ENCODE assay signal across 1 cellular context in genomic region chr2:224764565-224765236, GRCh38.
TF ChIP-seq lines count a peak whose summit lies in the region.

No MANE protein-coding gene starts in this region.

TF ChIP-seq in GM23338, 12 proteins besides CTCF, POLR2A, EP300 and RAD21 (continued from another document):
- TF ChIP-seq EZH2phosphoT487 (IDR thresholded peaks at IDR 0.05; ENCODE audit: unreplicated experiment) (no peak), REST (IDR thresholded peaks at IDR 0.05; ENCODE audit: unreplicated experiment) (no peak), ZNF462 (CRISPR knock-in tag; IDR thresholded peaks at IDR 0.05) (no peak), JUNB (IDR thresholded peaks at IDR 0.05; ENCODE audit: unreplicated experiment) (no peak), EZH2 (IDR thresholded peaks at IDR 0.05; ENCODE audit: low read depth, unreplicated experiment) (no peak), ETS1 (IDR thresholded peaks at IDR 0.05) (no peak)
